ENCODE assay signal across 9 cellular contexts in genomic region chr12:1591029-1591428, GRCh38. TPM values are rescaled to one million over a fixed set of nuclear protein-coding genes. Genes with fewer than 3 reads are reported as not detected.
A peak's percentile ranks its signal among the peaks of the same experiment; 100 is the strongest.
DNase-seq lines count a peak whose midpoint lies in the region; ATAC-seq, FAIRE-seq and TF ChIP-seq lines count a peak whose summit lies in the region.
"Had no signal": no experiment of that assay in that cellular context is flagged by ENCODE, and none has a peak within 500 bp of the region (broad histone marks: within the 10 kb centered on the region; RNA-seq: fewer than 3 reads in every experiment).

No MANE protein-coding gene starts in this region.

- POLR2A ChIA-PET in HepG2 (lab: Yijun Ruan, JAX) = no interaction called here
- POLR2A ChIA-PET in activated CD8-positive, alpha-beta T cell treated with anti-CD3 and anti-CD28 coated beads, Interleukin-2, amount 10 ng/mL, durations not matched to agents 7 days and 5 days (lab: Charles Lee) = no interaction called here

- no peaks in the 10 kb centered on the region for H3K27me3 Mint-ChIP-seq in activated CD8-positive, alpha-beta T cell treated with anti-CD3 and anti-CD28 coated beads, Interleukin-2, amount 10 ng/mL, durations not matched to agents 7 days and 5 days (ENCODE audit: low read depth)

- H3K27ac ChIP-seq in HepG2 (ENCODE audit: extremely low read length, insufficient read depth, low read length) (no peak overlapping the region), right lobe of liver (no peak overlapping the region), gastroesophageal sphincter (peak overlapping the region in 3 of 4 donors; percentile 66 to 97 (median 75))
- H3K27ac ChIP-seq: epithelial cell of prostate had no signal

- H3K9me3 ChIP-seq in HepG2 (ENCODE audit: low read length) (no peaks in the 10 kb centered on the region), right lobe of liver (no peaks in the 10 kb centered on the region), gastroesophageal sphincter (no peaks in the 10 kb centered on the region)

- H3K4me1 Mint-ChIP-seq in activated CD8-positive, alpha-beta T cell treated with anti-CD3 and anti-CD28 coated beads, Interleukin-2, amount 10 ng/mL, durations not matched to agents 7 days and 5 days (ENCODE audit: low read depth) = peaks cover 61% of the 10 kb centered on the region

- no peak for ATAC-seq in HepG2
- no peak for ATAC-seq in right lobe of liver
- ATAC-seq in activated CD8-positive, alpha-beta T cell treated with anti-CD3 and anti-CD28 coated beads, Interleukin-2, amount 10 ng/mL, durations not matched to agents 7 days and 5 days = no peak
- ATAC-seq in gastroesophageal sphincter = no peak

- no peak for TF ChIP-seq RAD21 in HepG2 (CRISPR knock-in tag; IDR thresholded peaks at IDR 0.05)

- TF ChIP-seq EP300 in HepG2 (IDR thresholded peaks at IDR 0.05; ENCODE audit: low read depth in 2 of 2, low read length in 2 of 2) (no peak), HepG2 (CRISPR knock-in tag; IDR thresholded peaks at IDR 0.05; ENCODE audit: borderline replicate concordance) (no peak), gastroesophageal sphincter (IDR thresholded peaks at IDR 0.05) (no peak)

- H2AFZ ChIP-seq in HepG2 (ENCODE audit: low read length) = no peak overlapping the region

- H3K4me2 ChIP-seq in HepG2 (ENCODE audit: low read depth, low read length) = peak overlapping the region; percentile 78; the same call in 1 of the 2 replicates

- in situ Hi-C loops in HepG2 (cut with HindIII; ENCODE audit: extremely low pct_ligation_motif_present, low pct_unique_long_range_greater_than_20kb) = loop anchor here (5.0 to 25.0 kb wide), 2 partner anchors 74 to 1029 kb away; no protein-coding TSS in a partner anchor

- CTCF ChIA-PET in HepG2 (lab: Yijun Ruan, JAX; ENCODE audit: low intra/inter-chr PET ratio, low total read pairs) = no interaction called here
- CTCF ChIA-PET in activated CD8-positive, alpha-beta T cell treated with anti-CD3 and anti-CD28 coated beads, Interleukin-2, amount 10 ng/mL, durations not matched to agents 7 days and 5 days (lab: Charles Lee) = interaction anchor here (1.0 to 5.8 kb wide), 7 partner anchors 11 to 487 kb away, joined by 3 to 75 read pairs (median 17); no protein-coding TSS in a partner anchor

- no peak overlapping the region for H3K9ac ChIP-seq in HepG2 (ENCODE audit: insufficient read depth, low read depth, low read length)

- no peak for TF ChIP-seq CTCF in HepG2 (CRISPR knock-in tag; IDR thresholded peaks at IDR 0.05)
- TF ChIP-seq CTCF in right lobe of liver (IDR thresholded peaks at IDR 0.05) = peak in 1 of 4 donors; percentile 14
- peak in 1 of 4 experiments; percentile 11 for TF ChIP-seq CTCF in gastroesophageal sphincter (IDR thresholded peaks at IDR 0.05)

- no peaks in the 10 kb centered on the region for H3K9me3 Mint-ChIP-seq in activated CD8-positive, alpha-beta T cell treated with anti-CD3 and anti-CD28 coated beads, Interleukin-2, amount 10 ng/mL, durations not matched to agents 7 days and 5 days (ENCODE audit: insufficient read depth)

- H3K4me1 ChIP-seq in HepG2 (ENCODE audit: insufficient read depth, low read length) (peaks cover 50% of the 10 kb centered on the region), right lobe of liver (peaks cover 0 to 35% (median 9%) of the 10 kb centered on the region in 4 donors), gastroesophageal sphincter (peaks cover 12 to 88% (median 35%) of the 10 kb centered on the region in 3 donors)

- H4K20me1 ChIP-seq in HepG2 (ENCODE audit: insufficient read depth, low read length) = peaks cover 17% of the 10 kb centered on the region; the same call in 1 of the 2 replicates

- no peak for DNase-seq in HepG2 (ENCODE audit: low spot score)
- no peak for DNase-seq in right lobe of liver
- peak; percentile 51 for DNase-seq in activated CD8-positive, alpha-beta T cell treated with anti-CD3 and anti-CD28 coated beads, Interleukin-2, amount 10 ng/mL, durations not matched to agents 7 days and 5 days
- peak; percentile 33 for DNase-seq in stimulated activated naive CD4-positive, alpha-beta T cell treated with Interleukin-2 at 50 U/mL for 16 hours (lab: John Stamatoyannopoulos, UW)
- no peak for DNase-seq in iPS-NIHi11 (ENCODE audit: low spot score)
- no peak for DNase-seq in NCI-H1436 (lab: John Stamatoyannopoulos, UW)
- DNase-seq in retina = no peak

- FAIRE-seq in HepG2 (lab: Jason Lieb, UNC) = no peak

- H3K36me3 Mint-ChIP-seq in activated CD8-positive, alpha-beta T cell treated with anti-CD3 and anti-CD28 coated beads, Interleukin-2, amount 10 ng/mL, durations not matched to agents 7 days and 5 days (ENCODE audit: low read depth) = peaks cover 50% of the 10 kb centered on the region

- peak overlapping the region; percentile 59 for H3K4me3 Mint-ChIP-seq in activated CD8-positive, alpha-beta T cell treated with anti-CD3 and anti-CD28 coated beads, Interleukin-2, amount 10 ng/mL, durations not matched to agents 7 days and 5 days

- 83% methylated on average over 4 of the region's 4 CpGs for WGBS in HepG2 (ENCODE audit: low lambda C conversion rate)
- WGBS in right lobe of liver (ENCODE audit: insufficient coverage, low coverage, low lambda C conversion rate, missing lambda C conversion rate) = 26% methylated on average over 4 of the region's 4 CpGs
- WGBS in gastroesophageal sphincter (ENCODE audit: low coverage in 1 of 2), 2 donors = 15 to 16% methylated on average over 4 of the region's 4 CpGs

- no peak overlapping the region for H3K27ac Mint-ChIP-seq in activated CD8-positive, alpha-beta T cell treated with anti-CD3 and anti-CD28 coated beads, Interleukin-2, amount 10 ng/mL, durations not matched to agents 7 days and 5 days

- TF ChIP-seq POLR2A in HepG2 (IDR thresholded peaks at IDR 0.05; ENCODE audit: insufficient read depth in 1 of 2, low read depth in 2 of 2, low read length in 2 of 2) = no peak
- no peak for TF ChIP-seq POLR2A in right lobe of liver (IDR thresholded peaks at IDR 0.05)
- TF ChIP-seq POLR2A in gastroesophageal sphincter (IDR thresholded peaks at IDR 0.05) = no peak

- H3K36me3 ChIP-seq in HepG2 (replicated peaks in 1 of 2; ENCODE audit: control insufficient read depth in 1 of 2, insufficient read depth in 2 of 2, low read length in 2 of 2) (no peaks in the 10 kb centered on the region), right lobe of liver (peaks cover 0 to 6% (median 0%) of the 10 kb centered on the region in 4 donors), gastroesophageal sphincter (no peaks in the 10 kb centered on the region)

- intact Hi-C loops in HepG2 (cut with micrococcal nuclease; ENCODE audit: unreplicated experiment) = no loop called here
- intact Hi-C loops in right lobe of liver (cut with DNase I) = no loop called here

- H3K4me3 ChIP-seq in HepG2 (replicated peaks in 1 of 3; ENCODE audit: insufficient read depth in 1 of 3, low read depth in 2 of 3, low read length in 3 of 3) = 0 out of 6 replicates have a peak overlapping the region, but pooled peaks of 1 of the 3 experiments have one; percentile 50
- H3K4me3 ChIP-seq in right lobe of liver = peak overlapping the region in 1 of 3 donors; percentile 18
- H3K4me3 ChIP-seq in gastroesophageal sphincter = peak overlapping the region in 1 of 2 donors; percentile 89

- peaks cover 0 to under 1% of the 10 kb centered on the region in 2 experiments; a peak in 1 of 5 replicates for H3K27me3 ChIP-seq in HepG2 (ENCODE audit: control insufficient read depth in 1 of 2, insufficient read depth in 2 of 2, low read length in 2 of 2)
- no peaks in the 10 kb centered on the region for H3K27me3 ChIP-seq in right lobe of liver
- H3K27me3 ChIP-seq in gastroesophageal sphincter = no peaks in the 10 kb centered on the region

- no TSS peak for BruUV-seq in HepG2 (replicated peaks; lab: Mats Ljungman, UMichigan)

- peaks cover 26% of the 10 kb centered on the region for H3K79me2 ChIP-seq in HepG2 (ENCODE audit: insufficient read depth, low read length)

RNA-seq across cellular contexts. Expression of gene FBXL14, which starts 3.4 kb away (rescaled TPM):
- total RNA-seq in HepG2 (2016; rRNA removed; fragmentation: Illumina TruSeq; extraction: Trizol) = 5.5 and 7.0 TPM in 2 replicates
- 1.6 TPM in 2 replicates for total RNA-seq in HepG2 (2016; cell fraction: cytosol; rRNA removed; fragmentation: Illumina TruSeq; extraction: Trizol; ENCODE audit: low read depth)
- total RNA-seq in HepG2 (2016; cell fraction: insoluble cytoplasmic fraction; rRNA removed; fragmentation: Illumina TruSeq; extraction: Trizol) = 5.8 and 6.3 TPM in 2 replicates
- 7.3 and 8.4 TPM in 2 replicates for total RNA-seq in HepG2 (2016; cell fraction: membrane; rRNA removed; fragmentation: Illumina TruSeq; extraction: Trizol)
- total RNA-seq in HepG2 (2016; cell fraction: nucleus; rRNA removed; fragmentation: Illumina TruSeq; extraction: Trizol) = 3.5 and 4.2 TPM in 2 replicates
- polyA plus RNA-seq in HepG2 (2011; rRNA removed) = 7.2 and 7.4 TPM in 2 replicates
- polyA plus RNA-seq in HepG2 (2011; cell fraction: cytosol; rRNA removed) = 5.7 and 11.0 TPM in 2 replicates
- polyA plus RNA-seq in HepG2 (2011; cell fraction: nucleus; rRNA removed) = 4.8 and 5.6 TPM in 2 replicates
- 1.5 and 3.4 TPM in 2 replicates for polyA plus RNA-seq in HepG2 (2012)
- polyA plus RNA-seq in HepG2 (2016; cell fraction: cytosol; fragmentation: Illumina TruSeq; extraction: Trizol; ENCODE audit: low read depth) = 1.3 and 1.5 TPM in 2 replicates
- 4.3 and 4.9 TPM in 2 replicates for polyA plus RNA-seq in HepG2 (2016; cell fraction: insoluble cytoplasmic fraction; fragmentation: Illumina TruSeq; extraction: Trizol; ENCODE audit: low read depth)
- polyA plus RNA-seq in HepG2 (2016; cell fraction: membrane; fragmentation: Illumina TruSeq; extraction: Trizol; ENCODE audit: low read depth) = 3.9 and 4.6 TPM in 2 replicates
- polyA plus RNA-seq in HepG2 (2016; cell fraction: nucleus; fragmentation: Illumina TruSeq; extraction: Trizol; ENCODE audit: insufficient read depth, low read depth) = 2.8 and 3.0 TPM in 2 replicates
- 24.9 and 37.9 TPM in 2 replicates for polyA minus RNA-seq in HepG2 (2011; rRNA and poly(A)+ RNA removed; ENCODE audit: low replicate concordance)
- 5.9 and 9.1 TPM in 2 replicates for polyA minus RNA-seq in HepG2 (2011; cell fraction: cytosol; rRNA and poly(A)+ RNA removed)
- polyA minus RNA-seq in HepG2 (2011; cell fraction: nucleus; rRNA and poly(A)+ RNA removed) = 3.3 and 4.5 TPM in 2 replicates
- 1 to 10 TPM; 4.7 to 6.8 (median 5.4) TPM for total RNA-seq in right lobe of liver
- total RNA-seq in activated CD8-positive, alpha-beta T cell treated with anti-CD3 and anti-CD28 coated beads, Interleukin-2, amount 10 ng/mL, durations not matched to agents 7 days and 5 days = 10 to 100 TPM; 27.5 to 28.9 TPM
- 10 to 100 TPM; 10.9 to 16.4 (median 13.1) TPM for total RNA-seq in gastroesophageal sphincter

RNA-seq across cellular contexts. Expression of gene WNT5B, which starts 38.0 kb away (rescaled TPM):
- total RNA-seq in HepG2 (2016; rRNA removed; fragmentation: Illumina TruSeq; extraction: Trizol) (0.04 TPM in 1 of 2 replicates, not detected in the other), right lobe of liver (1 to 10 TPM in 4 of 6 experiments, under 1 TPM in 2; 0.43 to 8.1 (median 1.5) TPM), gastroesophageal sphincter (10 to 100 TPM in 3 of 4 donors, 1 to 10 TPM in 1; 9.4 to 76.5 (median 26.3) TPM)
- not detected in 2 replicates for total RNA-seq in HepG2 (2016; cell fraction: cytosol; rRNA removed; fragmentation: Illumina TruSeq; extraction: Trizol; ENCODE audit: low read depth)
- 0.06 TPM in 1 of 2 replicates, not detected in the other for total RNA-seq in HepG2 (2016; cell fraction: insoluble cytoplasmic fraction; rRNA removed; fragmentation: Illumina TruSeq; extraction: Trizol)
- total RNA-seq in HepG2 (2016; cell fraction: membrane; rRNA removed; fragmentation: Illumina TruSeq; extraction: Trizol) = not detected in 2 replicates
- total RNA-seq in HepG2 (2016; cell fraction: nucleus; rRNA removed; fragmentation: Illumina TruSeq; extraction: Trizol) = not detected in 2 replicates
- polyA plus RNA-seq in HepG2 (2011; rRNA removed) = not detected in 2 replicates
- polyA plus RNA-seq in HepG2 (2011; cell fraction: cytosol; rRNA removed) = 0.04 TPM in 2 replicates
- polyA plus RNA-seq in HepG2 (2011; cell fraction: nucleus; rRNA removed) = not detected in 2 replicates
- polyA plus RNA-seq in HepG2 (2012) = not detected in 2 replicates
- polyA plus RNA-seq in HepG2 (2016; cell fraction: cytosol; fragmentation: Illumina TruSeq; extraction: Trizol; ENCODE audit: low read depth) = not detected in 2 replicates
- not detected in 2 replicates for polyA plus RNA-seq in HepG2 (2016; cell fraction: insoluble cytoplasmic fraction; fragmentation: Illumina TruSeq; extraction: Trizol; ENCODE audit: low read depth)
- polyA plus RNA-seq in HepG2 (2016; cell fraction: membrane; fragmentation: Illumina TruSeq; extraction: Trizol; ENCODE audit: low read depth) = not detected in 2 replicates
- not detected in 2 replicates for polyA plus RNA-seq in HepG2 (2016; cell fraction: nucleus; fragmentation: Illumina TruSeq; extraction: Trizol; ENCODE audit: insufficient read depth, low read depth)
- polyA minus RNA-seq in HepG2 (2011; rRNA and poly(A)+ RNA removed; ENCODE audit: low replicate concordance) = not detected in 2 replicates
- not detected in 2 replicates for polyA minus RNA-seq in HepG2 (2011; cell fraction: cytosol; rRNA and poly(A)+ RNA removed)
- polyA minus RNA-seq in HepG2 (2011; cell fraction: nucleus; rRNA and poly(A)+ RNA removed) = not detected in 2 replicates
- total RNA-seq in activated CD8-positive, alpha-beta T cell treated with anti-CD3 and anti-CD28 coated beads, Interleukin-2, amount 10 ng/mL, durations not matched to agents 7 days and 5 days = not detected

Comparison
In these comparisons a context has a peak if more than half of its experiments do, and no peak if none do; other contexts are left out.
1. DNase-seq: peak in activated CD8-positive, alpha-beta T cell treated with anti-CD3 and anti-CD28 coated beads, Interleukin-2, amount 10 ng/mL, durations not matched to agents 7 days and 5 days (single experiment) and stimulated activated naive CD4-positive, alpha-beta T cell treated with Interleukin-2 at 50 U/mL for 16 hours (single experiment); none in HepG2 (single experiment), right lobe of liver (0 of 3), iPS-NIHi11 (single experiment), NCI-H1436 (single experiment) and retina (single experiment).
2. H3K27ac ChIP-seq: peak in gastroesophageal sphincter (3 of 4); none in HepG2 (single experiment) and right lobe of liver (0 of 3).